In the genomic region with DNA sequence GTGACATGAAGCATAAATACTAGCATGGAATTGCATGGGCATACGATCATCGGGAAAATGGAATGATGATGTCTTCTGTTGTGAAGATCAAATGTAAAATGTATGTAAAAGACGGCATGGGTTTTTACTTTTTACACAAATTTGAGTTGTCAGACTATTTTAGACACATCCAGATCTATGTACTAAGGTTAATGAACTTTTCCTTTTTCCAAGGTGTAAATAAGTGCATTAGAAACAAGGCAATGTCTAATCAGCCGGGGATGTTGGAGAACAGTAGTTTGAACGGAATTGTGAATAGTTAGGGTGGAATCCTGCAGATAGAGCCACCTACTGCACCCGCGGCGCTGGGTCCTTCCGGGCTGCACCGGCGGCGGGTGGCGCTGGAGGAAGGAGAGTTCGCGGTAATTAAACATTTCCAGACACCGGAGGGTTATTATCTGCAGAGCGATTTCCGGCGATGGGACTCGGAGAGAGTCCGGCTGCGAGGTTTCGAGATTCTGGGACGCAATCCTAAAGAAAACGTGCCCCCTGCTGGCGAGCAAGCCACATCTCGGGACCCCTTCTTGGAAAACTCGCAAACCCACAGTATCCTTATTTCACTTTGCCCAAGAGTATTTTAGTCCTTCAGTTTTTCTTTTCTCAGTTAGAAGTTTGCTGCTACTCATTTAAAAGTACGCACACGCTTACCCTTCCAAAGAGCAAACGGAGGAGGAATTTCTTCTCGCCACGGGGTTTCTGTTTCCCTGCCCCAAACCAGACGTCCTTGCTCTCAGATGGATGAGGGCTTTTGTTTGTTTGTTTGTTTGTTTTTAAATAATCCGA, we compare ENCODE assay signal across 8 cellular contexts. TPM values are rescaled to one million over a fixed set of nuclear protein-coding genes. Genes with fewer than 3 reads are reported as not detected.
DNase-seq lines count a peak whose midpoint lies in the region; ATAC-seq, FAIRE-seq and TF ChIP-seq lines count a peak whose summit lies in the region.

No MANE protein-coding gene starts in this region.

- peak overlapping the region; percentile 43 for H3K9ac ChIP-seq in HepG2 (ENCODE audit: insufficient read depth, low read depth, low read length)

- H3K9me3 Mint-ChIP-seq in T-cell, result no peaks in the 10 kb centered on the region

- H3K27me3 ChIP-seq in HAP-1 (ENCODE audit: low read depth), result peaks cover 20% of the 10 kb centered on the region
- peaks cover 14 to 69% of the 10 kb centered on the region in 2 experiments for H3K27me3 ChIP-seq in HepG2 (ENCODE audit: control insufficient read depth in 1 of 2, insufficient read depth in 2 of 2, low read length in 2 of 2)

- no peak for TF ChIP-seq POLR2A in HepG2 (IDR thresholded peaks at IDR 0.05; ENCODE audit: insufficient read depth in 1 of 2, low read depth in 2 of 2, low read length in 2 of 2)

- in situ Hi-C loops in HAP-1 (cut with MboI; ENCODE audit: low sequenced_read_pairs) (loop anchor here (10.0 to 25.0 kb wide), 2 partner anchors 476 to 608 kb away; no protein-coding TSS in a partner anchor), HepG2 (cut with HindIII; ENCODE audit: extremely low pct_ligation_motif_present, low pct_unique_long_range_greater_than_20kb) (loop anchor here (5.0 to 10.0 kb wide), 4 partner anchors 212 to 841 kb away; no protein-coding TSS in a partner anchor)

- peaks cover 39 to 48% (median 45%) of the 10 kb centered on the region in 3 donors for H3K4me1 Mint-ChIP-seq in T-cell

- intact Hi-C loops in HepG2 (cut with micrococcal nuclease; ENCODE audit: unreplicated experiment), result loop anchor here (1.0 to 10.0 kb wide), 10 partner anchors 209 to 976 kb away; no protein-coding TSS in a partner anchor

- H3K4me3 ChIP-seq in HAP-1, result peak overlapping the region; percentile 25
- H3K4me3 ChIP-seq in HepG2 (replicated peaks in 1 of 3; ENCODE audit: insufficient read depth in 1 of 3, low read depth in 2 of 3, low read length in 3 of 3), result peak overlapping the region; percentile 59 to 84 (median 71)

- peak overlapping the region; percentile 58 to 71 for H3K27ac Mint-ChIP-seq in T-cell

- peak overlapping the region; percentile 98 for H2AFZ ChIP-seq in HepG2 (ENCODE audit: low read length)

- POLR2A ChIA-PET in T-cell (lab: Charles Lee), result interaction anchor here in 1 of 2 donors (0.6 kb wide), 1 partner anchor 806 kb away, joined by 3 read pairs; no protein-coding TSS in a partner anchor
- POLR2A ChIA-PET in HepG2 (lab: Yijun Ruan, JAX), result interaction anchor here (5.4 kb wide), 1 partner anchor 15 kb away, joined by 55 read pairs; no protein-coding TSS in a partner anchor

- peaks cover 12 to 47% of the 10 kb centered on the region in 2 donors for H3K27me3 Mint-ChIP-seq in T-cell

- CTCF ChIA-PET in T-cell (lab: Charles Lee), result interaction anchor here in 1 of 2 donors (0.7 kb wide), 1 partner anchor 45 kb away, joined by 4 read pairs; no protein-coding TSS in a partner anchor
- CTCF ChIA-PET in HepG2 (lab: Yijun Ruan, JAX; ENCODE audit: low intra/inter-chr PET ratio, low total read pairs), result interaction anchor here (0.9 to 3.6 kb wide), 8 partner anchors 12 to 975 kb away, joined by 3 to 20 read pairs (median 6); no protein-coding TSS in a partner anchor

- TF ChIP-seq EP300 in HepG2 (IDR thresholded peaks at IDR 0.05; ENCODE audit: low read depth in 2 of 2, low read length in 2 of 2), result 0 out of 4 replicates have a peak, but pooled peaks of 1 of the 2 experiments have one; percentile 3
- no peak for TF ChIP-seq EP300 in HepG2 (CRISPR knock-in tag; IDR thresholded peaks at IDR 0.05; ENCODE audit: borderline replicate concordance)

- TF ChIP-seq RAD21 in HepG2 (CRISPR knock-in tag; IDR thresholded peaks at IDR 0.05), result peak; percentile 89

- peak; percentile 81 for FAIRE-seq in HepG2 (lab: Jason Lieb, UNC)

- no TSS peak for BruUV-seq in HepG2 (replicated peaks; lab: Mats Ljungman, UMichigan)

- peaks cover 10% of the 10 kb centered on the region; the same call in 1 of the 2 replicates for H3K4me1 ChIP-seq in HAP-1
- H3K4me1 ChIP-seq in HepG2 (ENCODE audit: insufficient read depth, low read length), result peaks cover 28% of the 10 kb centered on the region

- peak; percentile 87 for TF ChIP-seq CTCF in HepG2 (CRISPR knock-in tag; IDR thresholded peaks at IDR 0.05)

- H3K4me3 Mint-ChIP-seq in T-cell, result peak overlapping the region; percentile 90 to 93 (median 91)

- H3K79me2 ChIP-seq in HepG2 (ENCODE audit: insufficient read depth, low read length), result no peaks in the 10 kb centered on the region

- H3K36me3 ChIP-seq in HAP-1 (replicated peaks), result no peaks in the 10 kb centered on the region
- H3K36me3 ChIP-seq in HepG2 (replicated peaks in 1 of 2; ENCODE audit: control insufficient read depth in 1 of 2, insufficient read depth in 2 of 2, low read length in 2 of 2), result no peaks in the 10 kb centered on the region

- 3% methylated on average over 25 of the region's 35 CpGs for WGBS in HepG2 (ENCODE audit: low lambda C conversion rate)

- no peak overlapping the region for H3K27ac ChIP-seq in HepG2 (ENCODE audit: extremely low read length, insufficient read depth, low read length)

- peak overlapping the region; percentile 87 for H3K4me2 ChIP-seq in HepG2 (ENCODE audit: low read depth, low read length)

- H3K36me3 Mint-ChIP-seq in T-cell, result no peaks in the 10 kb centered on the region

- DNase-seq in EH (ENCODE audit: low read depth), result peak; percentile 89
- peak; percentile 85 to 93 for DNase-seq in HAP-1 (ENCODE audit: low spot score in 2 of 2)
- peak; percentile 79 for DNase-seq in NCI-H1105 treated with DMSO at 0.1 percent for 48 hours (lab: John Stamatoyannopoulos, UW)
- DNase-seq in T-cell, result peak in 6 of 34 experiments; percentile 31 to 45 (median 38)
- DNase-seq in dedifferentiated amniotic fluid mesenchymal stem cell (ENCODE audit: extremely low spot score), result peak; percentile 95
- DNase-seq in HepG2 (ENCODE audit: low spot score), result peak; percentile 79
- DNase-seq in stimulated activated CD4-positive, alpha-beta T cell treated with anti-CD3 and anti-CD28 coated beads, Interleukin-4, amount 100 ng/mL, for 1 hour, result peak; percentile 34
- DNase-seq in KG1 (lab: John Stamatoyannopoulos, UW), result no peak

- H3K9me3 ChIP-seq in HAP-1, result no peaks in the 10 kb centered on the region
- H3K9me3 ChIP-seq in HepG2 (ENCODE audit: low read length), result no peaks in the 10 kb centered on the region

- no peaks in the 10 kb centered on the region for H4K20me1 ChIP-seq in HepG2 (ENCODE audit: insufficient read depth, low read length)

- ATAC-seq in T-cell (replicated peaks in 1 of 4), result peak; percentile 32 to 60 (median 53)
- ATAC-seq in HepG2, result peak; percentile 56

TF ChIP-seq in HepG2, 621 proteins besides CTCF, POLR2A, EP300 and RAD21 (continues in another document):
- TF ChIP-seq ZNF598 (CRISPR knock-in tag; IDR thresholded peaks at IDR 0.05; ENCODE audit: borderline replicate concordance), result no peak
- TF ChIP-seq THAP9 (CRISPR knock-in tag; IDR thresholded peaks at IDR 0.05; ENCODE audit: borderline replicate concordance), result peak; percentile 69; the same call in 1 of the 2 replicates

RNA-seq across cellular contexts. Expression of gene OSR1, which starts 4.4 kb away (rescaled TPM):
- total RNA-seq in T-cell (not detected), HepG2 (2016; rRNA removed; fragmentation: Illumina TruSeq; extraction: Trizol) (0.81 and 1.1 TPM in 2 replicates)
- total RNA-seq in HepG2 (2016; cell fraction: cytosol; rRNA removed; fragmentation: Illumina TruSeq; extraction: Trizol; ENCODE audit: low read depth), result 0.44 and 0.81 TPM in 2 replicates
- total RNA-seq in HepG2 (2016; cell fraction: insoluble cytoplasmic fraction; rRNA removed; fragmentation: Illumina TruSeq; extraction: Trizol), result 0.49 and 1.2 TPM in 2 replicates
- 1.00 and 1.0 TPM in 2 replicates for total RNA-seq in HepG2 (2016; cell fraction: membrane; rRNA removed; fragmentation: Illumina TruSeq; extraction: Trizol)
- total RNA-seq in HepG2 (2016; cell fraction: nucleus; rRNA removed; fragmentation: Illumina TruSeq; extraction: Trizol), result 0.90 and 1.1 TPM in 2 replicates
- polyA plus RNA-seq in HepG2 (2011; rRNA removed), result 0.63 and 0.72 TPM in 2 replicates
- 0.33 and 0.91 TPM in 2 replicates for polyA plus RNA-seq in HepG2 (2011; cell fraction: cytosol; rRNA removed)
- polyA plus RNA-seq in HepG2 (2011; cell fraction: nucleus; rRNA removed), result 1.4 and 2.1 TPM in 2 replicates
- 0.05 and 0.35 TPM in 2 replicates for polyA plus RNA-seq in HepG2 (2012)
- polyA plus RNA-seq in HepG2 (2016; cell fraction: cytosol; fragmentation: Illumina TruSeq; extraction: Trizol; ENCODE audit: low read depth), result 0.26 and 0.32 TPM in 2 replicates
- 1.1 and 1.3 TPM in 2 replicates for polyA plus RNA-seq in HepG2 (2016; cell fraction: insoluble cytoplasmic fraction; fragmentation: Illumina TruSeq; extraction: Trizol; ENCODE audit: low read depth)
- 0.49 TPM in 2 replicates for polyA plus RNA-seq in HepG2 (2016; cell fraction: membrane; fragmentation: Illumina TruSeq; extraction: Trizol; ENCODE audit: low read depth)
- polyA plus RNA-seq in HepG2 (2016; cell fraction: nucleus; fragmentation: Illumina TruSeq; extraction: Trizol; ENCODE audit: insufficient read depth, low read depth), result 1.7 and 2.3 TPM in 2 replicates
- polyA minus RNA-seq in HepG2 (2011; rRNA and poly(A)+ RNA removed; ENCODE audit: low replicate concordance), result 0.20 TPM in 1 of 2 replicates, not detected in the other
- 0.26 TPM in 1 of 2 replicates, not detected in the other for polyA minus RNA-seq in HepG2 (2011; cell fraction: cytosol; rRNA and poly(A)+ RNA removed)
- 0.39 and 0.75 TPM in 2 replicates for polyA minus RNA-seq in HepG2 (2011; cell fraction: nucleus; rRNA and poly(A)+ RNA removed)
